26 cellular contexts compared by ENCODE assay signal in the genomic region with DNA sequence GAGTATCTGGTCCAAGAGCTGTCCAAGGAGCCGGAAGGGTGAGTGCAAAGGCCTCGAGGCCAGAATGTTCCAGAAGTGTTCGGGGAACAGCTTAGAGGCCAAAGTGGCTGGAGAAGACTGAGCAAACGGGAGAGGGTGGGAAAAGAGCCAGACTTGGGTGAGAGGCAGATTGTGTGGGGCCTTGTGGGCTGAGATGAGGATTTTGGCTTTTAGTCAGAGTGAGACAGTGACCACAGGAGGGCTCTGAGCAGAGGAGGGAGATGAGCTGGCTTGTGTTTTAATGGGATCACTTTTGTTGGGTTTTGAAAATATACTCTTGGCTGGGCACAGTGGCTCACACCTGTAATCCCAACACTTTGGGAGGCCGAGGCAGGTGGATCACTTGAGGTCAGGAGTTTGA. TPM values are rescaled to one million over a fixed set of nuclear protein-coding genes. Genes with fewer than 3 reads are reported as not detected.
A peak's percentile ranks its signal among the peaks of the same experiment; 100 is the strongest.
DNase-seq lines count a peak whose midpoint lies in the region; ATAC-seq, FAIRE-seq and TF ChIP-seq lines count a peak whose summit lies in the region.
"Had no signal": no experiment of that assay in that cellular context is flagged by ENCODE, and none has a peak within 500 bp of the region (broad histone marks: within the 10 kb centered on the region; RNA-seq: fewer than 3 reads in every experiment).

No MANE protein-coding gene starts in this region.

- TF ChIP-seq CTCF in HepG2 (CRISPR knock-in tag; IDR thresholded peaks at IDR 0.05) (no peak), right lobe of liver (IDR thresholded peaks at IDR 0.05) (no peak), astrocyte of the spinal cord (IDR thresholded peaks at IDR 0.05; ENCODE audit: low read depth, low read length) (peak; percentile 44), lower leg skin (IDR thresholded peaks at IDR 0.05) (no peak)

- no peak overlapping the region for H3K4me2 ChIP-seq in HepG2 (ENCODE audit: low read depth, low read length)
- H3K4me2 ChIP-seq: BLaER1 had no signal

- no peak overlapping the region for H2AFZ ChIP-seq in HepG2 (ENCODE audit: low read length)

- no TSS peak for BruUV-seq in HepG2 (replicated peaks; lab: Mats Ljungman, UMichigan)

- no peak overlapping the region for H3K4me3 ChIP-seq in HepG2 (replicated peaks in 1 of 3; ENCODE audit: insufficient read depth in 1 of 3, low read depth in 2 of 3, low read length in 3 of 3)
- no peak overlapping the region for H3K4me3 ChIP-seq in right lobe of liver
- H3K4me3 ChIP-seq in astrocyte of the spinal cord (ENCODE audit: low read depth, low read length): no peak overlapping the region
- H3K4me3 ChIP-seq in lower leg skin (ENCODE audit: low read depth, poor library complexity, severe bottlenecking): no peak overlapping the region
- H3K4me3 ChIP-seq: BLaER1, pancreas, upper lobe of left lung had no signal

- no peak for TF ChIP-seq POLR2A in HepG2 (IDR thresholded peaks at IDR 0.05; ENCODE audit: insufficient read depth in 1 of 2, low read depth in 2 of 2, low read length in 2 of 2)
- no peak for TF ChIP-seq POLR2A in right lobe of liver (IDR thresholded peaks at IDR 0.05)
- TF ChIP-seq POLR2A in lower leg skin (IDR thresholded peaks at IDR 0.05): no peak

- H3K79me2 ChIP-seq in HepG2 (ENCODE audit: insufficient read depth, low read length): no peaks in the 10 kb centered on the region

- CTCF ChIA-PET in HepG2 (lab: Yijun Ruan, JAX; ENCODE audit: low intra/inter-chr PET ratio, low total read pairs): no interaction called here

- peaks cover 0 to 3% of the 10 kb centered on the region in 2 experiments; a peak in 2 of 5 replicates for H3K27me3 ChIP-seq in HepG2 (ENCODE audit: control insufficient read depth in 1 of 2, insufficient read depth in 2 of 2, low read length in 2 of 2)
- no peaks in the 10 kb centered on the region for H3K27me3 ChIP-seq in right lobe of liver
- H3K27me3 ChIP-seq: BLaER1, pancreas, upper lobe of left lung had no signal

- H3K4me1 ChIP-seq in HepG2 (ENCODE audit: insufficient read depth, low read length): peaks cover 35% of the 10 kb centered on the region
- H3K4me1 ChIP-seq in right lobe of liver: no peaks in the 10 kb centered on the region
- H3K4me1 ChIP-seq: BLaER1, pancreas, upper lobe of left lung had no signal

- intact Hi-C loops in HepG2 (cut with micrococcal nuclease; ENCODE audit: unreplicated experiment) (no loop called here), right lobe of liver (cut with DNase I) (no loop called here), lower leg skin (cut with DNase I; ENCODE audit: low total_unique reads) (no loop called here)

- ATAC-seq in HepG2: no peak
- ATAC-seq in right lobe of liver: no peak
- no peak for ATAC-seq in GM21737 (IDR thresholded peaks at IDR 0.05; ENCODE audit: unreplicated experiment)
- ATAC-seq: activated T-cell treated with anti-CD3 and anti-CD28 coated beads, Interleukin-2, amount 50 U/mL, for 4 hours; left cardiac atrium; naive thymus-derived CD8-positive, alpha-beta T cell; pancreas; right cardiac atrium had no signal

- H3K27ac ChIP-seq in HepG2 (ENCODE audit: extremely low read length, insufficient read depth, low read length): no peak overlapping the region
- no peak overlapping the region for H3K27ac ChIP-seq in right lobe of liver
- H3K27ac ChIP-seq: BLaER1, pancreas, upper lobe of left lung had no signal

- no peak for DNase-seq in HepG2 (ENCODE audit: low spot score)
- no peak for DNase-seq in right lobe of liver
- peak; percentile 20 for DNase-seq in astrocyte of the spinal cord (ENCODE audit: low read depth, low spot score)
- no peak for DNase-seq in HTR-8/SVneo (ENCODE audit: insufficient read length, low spot score)
- DNase-seq in lower leg skin (ENCODE audit: low spot score in 2 of 2): no peak
- DNase-seq: activated CD4-positive, alpha-beta T cell treated with anti-CD3 and anti-CD28 coated beads for 4 hours; activated naive CD4-positive, alpha-beta T cell treated with anti-CD3 and anti-CD28 coated beads, Interleukin-2, amount 50 U/mL, for 16 hours; activated T-cell treated with anti-CD3 and anti-CD28 coated beads, Interleukin-2, amount 50 U/mL, for 4 hours; anterior cingulate cortex; caudate nucleus; left cardiac atrium; naive thymus-derived CD8-positive, alpha-beta T cell; NCI-H1436 treated with DMSO at 0.1 percent for 48 hours; pancreas; stimulated activated CD4-positive, alpha-beta T cell treated with anti-CD3 and anti-CD28 coated beads, Interleukin-15, amount 100 ng/mL, for 24 hours; upper lobe of left lung had no signal

- WGBS in HepG2 (ENCODE audit: low lambda C conversion rate): 16% methylated on average over 5 of the region's 5 CpGs
- 72% methylated on average over 5 of the region's 5 CpGs for WGBS in right lobe of liver (ENCODE audit: insufficient coverage, low coverage, low lambda C conversion rate, missing lambda C conversion rate)
- WGBS in lower leg skin, 2 donors: 81 to 82% methylated on average over 5 of the region's 5 CpGs

- no peak overlapping the region for H3K9ac ChIP-seq in HepG2 (ENCODE audit: insufficient read depth, low read depth, low read length)
- H3K9ac ChIP-seq: BLaER1 had no signal

- no peaks in the 10 kb centered on the region for H4K20me1 ChIP-seq in HepG2 (ENCODE audit: insufficient read depth, low read length)
- H4K20me1 ChIP-seq: BLaER1 had no signal

- H3K9me3 ChIP-seq in HepG2 (ENCODE audit: low read length) (no peaks in the 10 kb centered on the region), right lobe of liver (no peaks in the 10 kb centered on the region)
- H3K9me3 ChIP-seq: pancreas, upper lobe of left lung had no signal

- in situ Hi-C loops in HepG2 (cut with HindIII; ENCODE audit: extremely low pct_ligation_motif_present, low pct_unique_long_range_greater_than_20kb) (loop anchor here (10.0 kb wide), 1 partner anchor 166 kb away; no protein-coding TSS in a partner anchor), astrocyte of the spinal cord (cut with HindIII; ENCODE audit: low sequenced_read_pairs) (no loop called here)

- POLR2A ChIA-PET in HepG2 (lab: Yijun Ruan, JAX): interaction anchor here (1.2 kb wide), 1 partner anchor 45 kb away, joined by 3 read pairs; no protein-coding TSS in a partner anchor

- H3K36me3 ChIP-seq in HepG2 (replicated peaks in 1 of 2; ENCODE audit: control insufficient read depth in 1 of 2, insufficient read depth in 2 of 2, low read length in 2 of 2) (no peaks in the 10 kb centered on the region), right lobe of liver (no peaks in the 10 kb centered on the region)
- H3K36me3 ChIP-seq: BLaER1, pancreas, upper lobe of left lung had no signal

- no peak for TF ChIP-seq EP300 in HepG2 (IDR thresholded peaks at IDR 0.05; ENCODE audit: low read depth in 2 of 2, low read length in 2 of 2)
- no peak for TF ChIP-seq EP300 in HepG2 (CRISPR knock-in tag; IDR thresholded peaks at IDR 0.05; ENCODE audit: borderline replicate concordance)

- no peak for FAIRE-seq in HepG2 (lab: Jason Lieb, UNC)
- no peak for FAIRE-seq in HTR-8/SVneo (lab: Jason Lieb, UNC)
- FAIRE-seq: H54, pancreas, RCC 7860 had no signal

- TF ChIP-seq RAD21 in HepG2 (CRISPR knock-in tag; IDR thresholded peaks at IDR 0.05): no peak

RNA-seq across cellular contexts. Expression of gene NANOS2, which starts 5.6 kb away (rescaled TPM):
- total RNA-seq in HepG2 (2016; rRNA removed; fragmentation: Illumina TruSeq; extraction: Trizol) (not detected in 2 replicates), right lobe of liver (not detected), lower leg skin (not detected)
- total RNA-seq in HepG2 (2016; cell fraction: cytosol; rRNA removed; fragmentation: Illumina TruSeq; extraction: Trizol; ENCODE audit: low read depth): not detected in 2 replicates
- not detected in 2 replicates for total RNA-seq in HepG2 (2016; cell fraction: insoluble cytoplasmic fraction; rRNA removed; fragmentation: Illumina TruSeq; extraction: Trizol)
- not detected in 2 replicates for total RNA-seq in HepG2 (2016; cell fraction: membrane; rRNA removed; fragmentation: Illumina TruSeq; extraction: Trizol)
- not detected in 2 replicates for total RNA-seq in HepG2 (2016; cell fraction: nucleus; rRNA removed; fragmentation: Illumina TruSeq; extraction: Trizol)
- not detected in 2 replicates for polyA plus RNA-seq in HepG2 (2011; rRNA removed)
- polyA plus RNA-seq in HepG2 (2011; cell fraction: cytosol; rRNA removed): not detected in 2 replicates
- polyA plus RNA-seq in HepG2 (2011; cell fraction: nucleus; rRNA removed): 0.07 TPM in 1 of 2 replicates, not detected in the other
- polyA plus RNA-seq in HepG2 (2012): not detected in 2 replicates
- polyA plus RNA-seq in HepG2 (2016; cell fraction: cytosol; fragmentation: Illumina TruSeq; extraction: Trizol; ENCODE audit: low read depth): not detected in 2 replicates
- not detected in 2 replicates for polyA plus RNA-seq in HepG2 (2016; cell fraction: insoluble cytoplasmic fraction; fragmentation: Illumina TruSeq; extraction: Trizol; ENCODE audit: low read depth)
- polyA plus RNA-seq in HepG2 (2016; cell fraction: membrane; fragmentation: Illumina TruSeq; extraction: Trizol; ENCODE audit: low read depth): not detected in 2 replicates
- not detected in 2 replicates for polyA plus RNA-seq in HepG2 (2016; cell fraction: nucleus; fragmentation: Illumina TruSeq; extraction: Trizol; ENCODE audit: insufficient read depth, low read depth)
- polyA minus RNA-seq in HepG2 (2011; rRNA and poly(A)+ RNA removed; ENCODE audit: low replicate concordance): not detected in 2 replicates
- not detected in 2 replicates for polyA minus RNA-seq in HepG2 (2011; cell fraction: cytosol; rRNA and poly(A)+ RNA removed)
- polyA minus RNA-seq in HepG2 (2011; cell fraction: nucleus; rRNA and poly(A)+ RNA removed): not detected in 2 replicates
- total RNA-seq: activated CD8-positive, alpha-beta memory T cell treated with anti-CD3 and anti-CD28 coated beads for 36 hours; activated T-cell treated with anti-CD3 and anti-CD28 coated beads, Interleukin-2, amount 50 U/mL, for 4 hours; dermis microvascular lymphatic vessel endothelial cell; left cardiac atrium; naive thymus-derived CD8-positive, alpha-beta T cell; NCI-H460; pancreas; right cardiac atrium; SK-MEL-5; T-helper 1 cell treated with Interleukin-12 subunit alpha and Interleukin-12 subunit beta and Interleukin-4 antibody, amounts not matched to agents 30 ng/mL and 1 ng/mL, for 36 hours; upper lobe of left lung had no signal
- polyA plus RNA-seq: naive thymus-derived CD8-positive, alpha-beta T cell; pancreas; right cardiac atrium had no signal

RNA-seq across cellular contexts. Expression of gene MYPOP, which starts 6.5 kb away (rescaled TPM):
- total RNA-seq in HepG2 (2016; rRNA removed; fragmentation: Illumina TruSeq; extraction: Trizol) (2.7 TPM in 2 replicates), right lobe of liver (1 to 10 TPM; 2.5 to 5.2 (median 3.9) TPM), lower leg skin (1 to 10 TPM; 2.0 to 8.0 (median 7.2) TPM)
- 4.3 and 5.1 TPM in 2 replicates for total RNA-seq in HepG2 (2016; cell fraction: cytosol; rRNA removed; fragmentation: Illumina TruSeq; extraction: Trizol; ENCODE audit: low read depth)
- 1.9 and 2.9 TPM in 2 replicates for total RNA-seq in HepG2 (2016; cell fraction: insoluble cytoplasmic fraction; rRNA removed; fragmentation: Illumina TruSeq; extraction: Trizol)
- total RNA-seq in HepG2 (2016; cell fraction: membrane; rRNA removed; fragmentation: Illumina TruSeq; extraction: Trizol): 9.0 and 9.5 TPM in 2 replicates
- total RNA-seq in HepG2 (2016; cell fraction: nucleus; rRNA removed; fragmentation: Illumina TruSeq; extraction: Trizol): 2.3 and 2.8 TPM in 2 replicates
- 2.2 and 2.3 TPM in 2 replicates for polyA plus RNA-seq in HepG2 (2011; rRNA removed)
- polyA plus RNA-seq in HepG2 (2011; cell fraction: cytosol; rRNA removed): 1.5 and 1.6 TPM in 2 replicates
- polyA plus RNA-seq in HepG2 (2011; cell fraction: nucleus; rRNA removed): 5.0 and 5.9 TPM in 2 replicates
- polyA plus RNA-seq in HepG2 (2012): 5.1 and 6.0 TPM in 2 replicates
- polyA plus RNA-seq in HepG2 (2016; cell fraction: cytosol; fragmentation: Illumina TruSeq; extraction: Trizol; ENCODE audit: low read depth): 21.8 and 22.7 TPM in 2 replicates
- polyA plus RNA-seq in HepG2 (2016; cell fraction: insoluble cytoplasmic fraction; fragmentation: Illumina TruSeq; extraction: Trizol; ENCODE audit: low read depth): 6.5 and 9.2 TPM in 2 replicates
- 27.3 and 32.0 TPM in 2 replicates for polyA plus RNA-seq in HepG2 (2016; cell fraction: membrane; fragmentation: Illumina TruSeq; extraction: Trizol; ENCODE audit: low read depth)
- 16.7 and 17.0 TPM in 2 replicates for polyA plus RNA-seq in HepG2 (2016; cell fraction: nucleus; fragmentation: Illumina TruSeq; extraction: Trizol; ENCODE audit: insufficient read depth, low read depth)
- polyA minus RNA-seq in HepG2 (2011; rRNA and poly(A)+ RNA removed; ENCODE audit: low replicate concordance): 0.23 and 1.9 TPM in 2 replicates
- polyA minus RNA-seq in HepG2 (2011; cell fraction: cytosol; rRNA and poly(A)+ RNA removed): 2.7 and 2.8 TPM in 2 replicates
- 2.4 TPM in 2 replicates for polyA minus RNA-seq in HepG2 (2011; cell fraction: nucleus; rRNA and poly(A)+ RNA removed)

RNA-seq across cellular contexts. Expression of gene IRF2BP1, which starts 23.0 kb away (rescaled TPM):
- total RNA-seq in HepG2 (2016; rRNA removed; fragmentation: Illumina TruSeq; extraction: Trizol): 9.7 and 14.3 TPM in 2 replicates
- 2.8 and 3.4 TPM in 2 replicates for total RNA-seq in HepG2 (2016; cell fraction: cytosol; rRNA removed; fragmentation: Illumina TruSeq; extraction: Trizol; ENCODE audit: low read depth)
- 10.5 and 13.6 TPM in 2 replicates for total RNA-seq in HepG2 (2016; cell fraction: insoluble cytoplasmic fraction; rRNA removed; fragmentation: Illumina TruSeq; extraction: Trizol)
- total RNA-seq in HepG2 (2016; cell fraction: membrane; rRNA removed; fragmentation: Illumina TruSeq; extraction: Trizol): 8.1 and 9.5 TPM in 2 replicates
- 5.7 and 6.8 TPM in 2 replicates for total RNA-seq in HepG2 (2016; cell fraction: nucleus; rRNA removed; fragmentation: Illumina TruSeq; extraction: Trizol)
- 4.3 and 6.1 TPM in 2 replicates for polyA plus RNA-seq in HepG2 (2011; rRNA removed)
- 4.2 and 8.1 TPM in 2 replicates for polyA plus RNA-seq in HepG2 (2011; cell fraction: cytosol; rRNA removed)
- polyA plus RNA-seq in HepG2 (2011; cell fraction: nucleus; rRNA removed): 6.3 and 6.9 TPM in 2 replicates
- 6.9 and 7.1 TPM in 2 replicates for polyA plus RNA-seq in HepG2 (2012)
- polyA plus RNA-seq in HepG2 (2016; cell fraction: cytosol; fragmentation: Illumina TruSeq; extraction: Trizol; ENCODE audit: low read depth): 2.7 TPM in 2 replicates
- 13.7 and 14.2 TPM in 2 replicates for polyA plus RNA-seq in HepG2 (2016; cell fraction: insoluble cytoplasmic fraction; fragmentation: Illumina TruSeq; extraction: Trizol; ENCODE audit: low read depth)
- polyA plus RNA-seq in HepG2 (2016; cell fraction: membrane; fragmentation: Illumina TruSeq; extraction: Trizol; ENCODE audit: low read depth): 5.9 and 6.5 TPM in 2 replicates
- polyA plus RNA-seq in HepG2 (2016; cell fraction: nucleus; fragmentation: Illumina TruSeq; extraction: Trizol; ENCODE audit: insufficient read depth, low read depth): 10.3 and 12.1 TPM in 2 replicates
- 9.0 and 16.6 TPM in 2 replicates for polyA minus RNA-seq in HepG2 (2011; rRNA and poly(A)+ RNA removed; ENCODE audit: low replicate concordance)
- polyA minus RNA-seq in HepG2 (2011; cell fraction: cytosol; rRNA and poly(A)+ RNA removed): 10.0 and 10.9 TPM in 2 replicates
- 5.2 and 7.0 TPM in 2 replicates for polyA minus RNA-seq in HepG2 (2011; cell fraction: nucleus; rRNA and poly(A)+ RNA removed)
- total RNA-seq in right lobe of liver: 10 to 100 TPM; 12.8 to 21.5 (median 15.5) TPM
- total RNA-seq in lower leg skin: 10 to 100 TPM; 38.9 to 44.0 (median 42.8) TPM

RNA-seq across cellular contexts. Expression of gene FOXA3, which starts 44.8 kb away (rescaled TPM):
- total RNA-seq in HepG2 (2016; rRNA removed; fragmentation: Illumina TruSeq; extraction: Trizol): 27.6 and 29.8 TPM in 2 replicates
- total RNA-seq in HepG2 (2016; cell fraction: cytosol; rRNA removed; fragmentation: Illumina TruSeq; extraction: Trizol; ENCODE audit: low read depth): 18.2 and 19.5 TPM in 2 replicates
- 27.8 and 29.1 TPM in 2 replicates for total RNA-seq in HepG2 (2016; cell fraction: insoluble cytoplasmic fraction; rRNA removed; fragmentation: Illumina TruSeq; extraction: Trizol)
- total RNA-seq in HepG2 (2016; cell fraction: membrane; rRNA removed; fragmentation: Illumina TruSeq; extraction: Trizol): 34.4 and 34.7 TPM in 2 replicates
- total RNA-seq in HepG2 (2016; cell fraction: nucleus; rRNA removed; fragmentation: Illumina TruSeq; extraction: Trizol): 12.7 and 14.6 TPM in 2 replicates
- 47.6 and 61.6 TPM in 2 replicates for polyA plus RNA-seq in HepG2 (2011; rRNA removed)
- polyA plus RNA-seq in HepG2 (2011; cell fraction: cytosol; rRNA removed): 51.9 and 75.3 TPM in 2 replicates
- polyA plus RNA-seq in HepG2 (2011; cell fraction: nucleus; rRNA removed): 17.5 and 27.3 TPM in 2 replicates
- polyA plus RNA-seq in HepG2 (2012): 16.1 and 27.5 TPM in 2 replicates
- polyA plus RNA-seq in HepG2 (2016; cell fraction: cytosol; fragmentation: Illumina TruSeq; extraction: Trizol; ENCODE audit: low read depth): 12.4 and 15.4 TPM in 2 replicates
- 32.3 and 32.7 TPM in 2 replicates for polyA plus RNA-seq in HepG2 (2016; cell fraction: insoluble cytoplasmic fraction; fragmentation: Illumina TruSeq; extraction: Trizol; ENCODE audit: low read depth)
- 19.9 and 23.8 TPM in 2 replicates for polyA plus RNA-seq in HepG2 (2016; cell fraction: membrane; fragmentation: Illumina TruSeq; extraction: Trizol; ENCODE audit: low read depth)
- polyA plus RNA-seq in HepG2 (2016; cell fraction: nucleus; fragmentation: Illumina TruSeq; extraction: Trizol; ENCODE audit: insufficient read depth, low read depth): 23.8 and 24.4 TPM in 2 replicates
- 0.42 and 103 TPM in 2 replicates for polyA minus RNA-seq in HepG2 (2011; rRNA and poly(A)+ RNA removed; ENCODE audit: low replicate concordance)
- 27.8 and 30.5 TPM in 2 replicates for polyA minus RNA-seq in HepG2 (2011; cell fraction: cytosol; rRNA and poly(A)+ RNA removed)
- 7.2 and 12.8 TPM in 2 replicates for polyA minus RNA-seq in HepG2 (2011; cell fraction: nucleus; rRNA and poly(A)+ RNA removed)
- 10 to 100 TPM; 18.2 to 36.1 (median 25.3) TPM for total RNA-seq in right lobe of liver
- under 1 TPM in 1 of 4 donors, not detected in 3; 0.12 TPM for total RNA-seq in lower leg skin
- total RNA-seq: dermis microvascular lymphatic vessel endothelial cell; left cardiac atrium; naive thymus-derived CD8-positive, alpha-beta T cell; NCI-H460; right cardiac atrium; SK-MEL-5; T-helper 1 cell treated with Interleukin-12 subunit alpha and Interleukin-12 subunit beta and Interleukin-4 antibody, amounts not matched to agents 30 ng/mL and 1 ng/mL, for 36 hours had no signal
- polyA plus RNA-seq: naive thymus-derived CD8-positive, alpha-beta T cell; right cardiac atrium had no signal

RNA-seq across cellular contexts. Expression of gene SYMPK, which starts 46.0 kb away (rescaled TPM):
- 19.9 and 21.9 TPM in 2 replicates for total RNA-seq in HepG2 (2016; rRNA removed; fragmentation: Illumina TruSeq; extraction: Trizol)
- 9.2 and 10.2 TPM in 2 replicates for total RNA-seq in HepG2 (2016; cell fraction: cytosol; rRNA removed; fragmentation: Illumina TruSeq; extraction: Trizol; ENCODE audit: low read depth)
- 17.2 and 21.4 TPM in 2 replicates for total RNA-seq in HepG2 (2016; cell fraction: insoluble cytoplasmic fraction; rRNA removed; fragmentation: Illumina TruSeq; extraction: Trizol)
- 13.2 and 15.6 TPM in 2 replicates for total RNA-seq in HepG2 (2016; cell fraction: membrane; rRNA removed; fragmentation: Illumina TruSeq; extraction: Trizol)
- 25.6 and 28.5 TPM in 2 replicates for total RNA-seq in HepG2 (2016; cell fraction: nucleus; rRNA removed; fragmentation: Illumina TruSeq; extraction: Trizol)
- polyA plus RNA-seq in HepG2 (2011; rRNA removed): 55.7 and 67.8 TPM in 2 replicates
- polyA plus RNA-seq in HepG2 (2011; cell fraction: cytosol; rRNA removed): 29.9 and 41.2 TPM in 2 replicates
- 174 and 217 TPM in 2 replicates for polyA plus RNA-seq in HepG2 (2011; cell fraction: nucleus; rRNA removed)
- 38.1 and 46.9 TPM in 2 replicates for polyA plus RNA-seq in HepG2 (2012)
- polyA plus RNA-seq in HepG2 (2016; cell fraction: cytosol; fragmentation: Illumina TruSeq; extraction: Trizol; ENCODE audit: low read depth): 5.0 and 6.1 TPM in 2 replicates
- 26.5 and 39.8 TPM in 2 replicates for polyA plus RNA-seq in HepG2 (2016; cell fraction: insoluble cytoplasmic fraction; fragmentation: Illumina TruSeq; extraction: Trizol; ENCODE audit: low read depth)
- 10.4 and 10.6 TPM in 2 replicates for polyA plus RNA-seq in HepG2 (2016; cell fraction: membrane; fragmentation: Illumina TruSeq; extraction: Trizol; ENCODE audit: low read depth)
- 86.7 and 87.3 TPM in 2 replicates for polyA plus RNA-seq in HepG2 (2016; cell fraction: nucleus; fragmentation: Illumina TruSeq; extraction: Trizol; ENCODE audit: insufficient read depth, low read depth)
- polyA minus RNA-seq in HepG2 (2011; rRNA and poly(A)+ RNA removed; ENCODE audit: low replicate concordance): 90.3 and 124 TPM in 2 replicates
- 40.3 and 51.8 TPM in 2 replicates for polyA minus RNA-seq in HepG2 (2011; cell fraction: cytosol; rRNA and poly(A)+ RNA removed)
- polyA minus RNA-seq in HepG2 (2011; cell fraction: nucleus; rRNA and poly(A)+ RNA removed): 40.8 and 43.1 TPM in 2 replicates
- total RNA-seq in right lobe of liver: 10 to 100 TPM; 31.1 to 50.1 (median 42.0) TPM
- total RNA-seq in lower leg skin: 10 to 100 TPM; 30.3 to 62.8 (median 46.6) TPM
